ENCODE assay signal across 24 cellular contexts in the genomic region with DNA sequence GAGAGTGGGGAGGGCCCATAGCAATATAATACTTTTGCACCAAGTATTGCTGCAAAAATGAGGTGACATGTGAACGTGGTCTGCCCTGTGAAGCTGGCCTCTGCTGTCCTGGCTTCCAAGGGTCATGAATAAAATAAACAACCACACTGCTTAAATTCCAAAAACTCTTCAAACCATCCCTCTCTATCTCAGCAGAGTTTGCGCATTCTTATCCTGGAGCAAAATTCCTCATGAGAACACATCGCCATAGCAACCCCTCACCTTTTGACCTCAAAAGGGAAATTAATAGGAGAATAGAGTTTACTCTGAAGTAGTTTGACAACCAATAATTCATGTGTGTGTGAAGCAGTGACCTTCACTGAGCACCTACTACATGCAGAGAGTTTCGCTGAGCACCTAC.
"Had no signal": no experiment of that assay in that cellular context is flagged by ENCODE, and none has a peak within 500 bp of the region (broad histone marks: within the 10 kb centered on the region; RNA-seq: fewer than 3 reads in every experiment).

No MANE protein-coding gene starts in this region.

- H3K27me3 ChIP-seq: gastroesophageal sphincter, spleen, tibial artery had no signal

- H3K9me3 Mint-ChIP-seq: activated CD4-positive, alpha-beta T cell treated with anti-CD3 and anti-CD28 coated beads, Interleukin-2, amount 10 ng/mL, durations not matched to agents 24 days and 14 days; dendritic cell treated with granulocyte-macrophage colony-stimulating factor and Interleukin-4, amounts not matched to agents 40 ng/mL and 50 ng/mL, for 4 days; T-helper 2 cell treated with Interferon-gamma antibody and Interleukin-4, amounts not matched to agents 5 μg/mL and 100 μg/mL, for 36 hours had no signal

- H3K27ac Mint-ChIP-seq: activated CD4-positive, alpha-beta T cell treated with anti-CD3 and anti-CD28 coated beads, Interleukin-2, amount 10 ng/mL, durations not matched to agents 24 days and 14 days; activated CD8-positive, alpha-beta memory T cell treated with anti-CD3 and anti-CD28 coated beads, Interleukin-2, amount 10 ng/mL, durations not matched to agents 7 days and 5 days; activated CD8-positive, alpha-beta T cell treated with anti-CD3 and anti-CD28 coated beads for 36 hours; activated naive CD8-positive, alpha-beta T cell treated with anti-CD3 and anti-CD28 coated beads, Interleukin-2, amount 50 U/mL, for 24 hours; dendritic cell treated with granulocyte-macrophage colony-stimulating factor and Interleukin-4, amounts not matched to agents 40 ng/mL and 50 ng/mL, for 4 days; naive B cell; T-cell; T-helper 2 cell treated with Interferon-gamma antibody and Interleukin-4, amounts not matched to agents 5 μg/mL and 100 μg/mL, for 36 hours had no signal

- H3K36me3 ChIP-seq: gastroesophageal sphincter, lower lobe of right lung, spleen, tibial artery had no signal

- H3K4me3 ChIP-seq: gastroesophageal sphincter, lower lobe of right lung, spleen, tibial artery had no signal

- H3K4me3 Mint-ChIP-seq: activated CD4-positive, alpha-beta T cell treated with anti-CD3 and anti-CD28 coated beads, Interleukin-2, amount 10 ng/mL, durations not matched to agents 24 days and 14 days; activated CD8-positive, alpha-beta memory T cell treated with anti-CD3 and anti-CD28 coated beads, Interleukin-2, amount 10 ng/mL, durations not matched to agents 7 days and 5 days; activated CD8-positive, alpha-beta T cell treated with anti-CD3 and anti-CD28 coated beads for 36 hours; activated naive CD8-positive, alpha-beta T cell treated with anti-CD3 and anti-CD28 coated beads, Interleukin-2, amount 50 U/mL, for 24 hours; brain; dendritic cell treated with granulocyte-macrophage colony-stimulating factor and Interleukin-4, amounts not matched to agents 40 ng/mL and 50 ng/mL, for 4 days; naive B cell; T-cell; T-helper 2 cell treated with Interferon-gamma antibody and Interleukin-4, amounts not matched to agents 5 μg/mL and 100 μg/mL, for 36 hours had no signal

- H3K27me3 Mint-ChIP-seq: activated CD4-positive, alpha-beta T cell treated with anti-CD3 and anti-CD28 coated beads, Interleukin-2, amount 10 ng/mL, durations not matched to agents 24 days and 14 days; activated CD8-positive, alpha-beta memory T cell treated with anti-CD3 and anti-CD28 coated beads, Interleukin-2, amount 10 ng/mL, durations not matched to agents 7 days and 5 days; activated naive CD8-positive, alpha-beta T cell treated with anti-CD3 and anti-CD28 coated beads, Interleukin-2, amount 50 U/mL, for 24 hours; dendritic cell treated with granulocyte-macrophage colony-stimulating factor and Interleukin-4, amounts not matched to agents 40 ng/mL and 50 ng/mL, for 4 days had no signal

- DNase-seq: activated CD4-positive, alpha-beta T cell treated with anti-CD3 and anti-CD28 coated beads, Interleukin-2, amount 10 ng/mL, durations not matched to agents 24 days and 14 days; activated CD8-positive, alpha-beta T cell treated with anti-CD3 and anti-CD28 coated beads for 36 hours; activated gamma-delta T cell; activated naive CD4-positive, alpha-beta T cell treated with anti-CD3 and anti-CD28 coated beads, Interleukin-2, amount 50 U/mL, for 16 hours; activated naive CD8-positive, alpha-beta T cell treated with anti-CD3 and anti-CD28 coated beads, Interleukin-2, amount 50 U/mL, for 24 hours; activated T-cell treated with anti-CD3 and anti-CD28 coated beads for 4 hours; effector CD8-positive, alpha-beta T cell; islet precursor cell; left cardiac atrium; lower lobe of right lung; naive B cell; occipital lobe; spleen; stimulated activated CD4-positive, alpha-beta T cell treated with anti-CD3 and anti-CD28 coated beads, Interleukin-4, amount 100 ng/mL, for 24 hours; stimulated activated naive CD4-positive, alpha-beta T cell treated with Interleukin-2 at 50 U/mL for 16 hours; T-cell; tibial artery had no signal

- H3K4me1 Mint-ChIP-seq: activated CD4-positive, alpha-beta T cell treated with anti-CD3 and anti-CD28 coated beads, Interleukin-2, amount 10 ng/mL, durations not matched to agents 24 days and 14 days; activated CD8-positive, alpha-beta memory T cell treated with anti-CD3 and anti-CD28 coated beads, Interleukin-2, amount 10 ng/mL, durations not matched to agents 7 days and 5 days; activated naive CD8-positive, alpha-beta T cell treated with anti-CD3 and anti-CD28 coated beads, Interleukin-2, amount 50 U/mL, for 24 hours; naive B cell; T-cell had no signal

- H3K4me1 ChIP-seq: gastroesophageal sphincter, lower lobe of right lung, spleen, tibial artery had no signal

- H3K36me3 Mint-ChIP-seq: activated CD8-positive, alpha-beta memory T cell treated with anti-CD3 and anti-CD28 coated beads, Interleukin-2, amount 10 ng/mL, durations not matched to agents 7 days and 5 days; brain; naive B cell; T-cell had no signal

- ATAC-seq: activated CD4-positive, CD25-positive, alpha-beta regulatory T cell treated with anti-CD3 and anti-CD28 coated beads, Interleukin-2, amount 50 U/mL, for 24 hours; activated CD8-positive, alpha-beta memory T cell treated with anti-CD3 and anti-CD28 coated beads, Interleukin-2, amount 10 ng/mL, durations not matched to agents 7 days and 5 days; activated CD8-positive, alpha-beta T cell treated with anti-CD3 and anti-CD28 coated beads for 36 hours; activated naive CD8-positive, alpha-beta T cell treated with anti-CD3 and anti-CD28 coated beads, Interleukin-2, amount 50 U/mL, for 24 hours; gastroesophageal sphincter; left cardiac atrium; lower lobe of right lung; T-cell had no signal

- H3K27ac ChIP-seq: gastroesophageal sphincter, lower lobe of right lung, spleen, tibial artery, VCaP had no signal

- H3K9me3 ChIP-seq: gastroesophageal sphincter, lower lobe of right lung, spleen, tibial artery had no signal
